Comparison of ENCODE assay signal across 8 cellular contexts in the genomic region with DNA sequence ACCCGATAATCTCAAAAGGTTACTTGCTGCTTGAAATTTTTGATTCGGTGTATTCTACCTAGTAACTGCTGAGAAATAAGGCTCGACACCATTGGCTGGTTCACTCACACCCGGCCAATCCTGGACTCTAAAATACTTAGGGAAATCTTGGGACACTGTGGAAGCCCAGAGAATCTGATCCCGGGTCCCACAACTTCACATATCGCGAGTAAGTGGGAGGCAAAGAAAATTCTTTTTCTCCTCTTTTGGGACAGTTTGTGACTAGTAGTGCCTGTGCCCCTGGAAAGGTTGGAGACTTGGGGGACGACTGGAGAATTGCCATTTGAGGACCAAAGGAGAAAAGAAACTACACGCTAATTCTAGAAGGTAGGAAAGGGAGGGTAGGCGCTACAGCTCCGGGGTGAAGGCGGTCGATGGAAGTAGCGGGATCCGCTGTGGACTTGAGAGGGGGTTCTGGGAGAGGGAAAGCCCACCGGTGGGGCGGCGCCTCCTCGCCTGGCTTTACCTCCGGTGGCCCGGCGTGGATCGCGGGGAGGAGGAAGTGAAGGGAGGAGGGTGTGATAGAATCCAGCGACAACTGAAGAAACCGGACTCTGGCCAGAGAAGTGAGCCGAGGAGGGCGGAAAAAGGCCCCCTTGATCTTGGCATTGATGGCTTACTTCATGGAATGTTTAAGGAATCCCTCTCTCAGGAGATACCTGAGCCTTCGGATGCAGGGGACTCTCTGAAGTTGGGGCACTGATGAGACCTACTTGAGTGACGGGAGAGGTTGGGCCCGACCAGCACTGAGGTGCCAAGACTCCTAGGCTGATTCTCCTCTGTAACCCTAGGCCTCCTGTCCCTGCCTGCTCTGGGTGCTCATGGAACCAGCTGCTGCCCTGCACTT. TPM values are rescaled to one million over a fixed set of nuclear protein-coding genes. Genes with fewer than 3 reads are reported as not detected.
DNase-seq lines count a peak whose midpoint lies in the region; ATAC-seq, FAIRE-seq and TF ChIP-seq lines count a peak whose summit lies in the region.

No MANE protein-coding gene starts in this region.

- H3K9me3 Mint-ChIP-seq in GM23338 (peaks cover 22% of the 10 kb centered on the region), naive B cell (peaks cover 4 to 23% (median 18%) of the 10 kb centered on the region in 7 donors)
- peaks cover 21% of the 10 kb centered on the region for H3K9me3 Mint-ChIP-seq in activated T-helper 2 cell treated with anti-CD3 and anti-CD28 coated beads, Interferon-gamma antibody, Interleukin-2, Interleukin-4, amounts not matched to agents 10 μg/mL and 5 μg/mL and 100 μg/mL, durations not matched to agents 14 hours and 24 hours and 36 hours

- intact Hi-C loops in activated T-helper 2 cell treated with anti-CD3 and anti-CD28 coated beads, Interferon-gamma antibody, Interleukin-2, Interleukin-4, amounts not matched to agents 10 μg/mL and 5 μg/mL and 100 μg/mL, durations not matched to agents 14 hours and 24 hours and 36 hours (cut with micrococcal nuclease), result loop anchor here (2.0 to 5.0 kb wide), 4 partner anchors 19 to 79 kb away; a partner anchor contains a TSS

- H3K36me3 ChIP-seq in GM23338 (ENCODE audit: insufficient read depth) (no peaks in the 10 kb centered on the region), KMS-11 (ENCODE audit: insufficient read depth) (no peaks in the 10 kb centered on the region), upper lobe of left lung (peaks cover 0 to 7% (median 0%) of the 10 kb centered on the region in 4 donors)

- peak overlapping the region; percentile 57 for H3K4me3 ChIP-seq in GM23338
- peak overlapping the region; percentile 64 for H3K4me3 ChIP-seq in KMS-11 (IDR thresholded peaks at IDR 0.05; ENCODE audit: insufficient read depth, low read depth, low read length)
- H3K4me3 ChIP-seq in upper lobe of left lung, result peak overlapping the region; percentile 71 to 81 (median 77)

- peak in 1 of 4 donors; percentile 36 for TF ChIP-seq POLR2A in upper lobe of left lung (IDR thresholded peaks at IDR 0.05)

- H3K4me2 ChIP-seq in GM23338 (peak overlapping the region; percentile 56), KMS-11 (peak overlapping the region; percentile 77)

- H2AFZ ChIP-seq in GM23338 (peak overlapping the region; percentile 0; the same call in 1 of the 2 replicates), KMS-11 (ENCODE audit: low read depth) (peak overlapping the region; percentile 94)

- ATAC-seq in GM23338 (peak; percentile 98), naive B cell (ENCODE audit: low read depth in 2 of 2) (peak; percentile 95 to 96), upper lobe of left lung (ENCODE audit: low FRiP score in 2 of 2) (peak; percentile 97 to 99)

- DNase-seq in G401 (ENCODE audit: low spot score) (peak; percentile 92), GM23338 (ENCODE audit: low spot score) (peak; percentile 97), RCC 7860 (ENCODE audit: low spot score) (peak; percentile 79), fibroblast of the conjunctiva (ENCODE audit: low read depth) (peak; percentile 79), naive B cell (peak; percentile 63), upper lobe of left lung (peak; percentile 81 to 85)
- peak; percentile 30 for DNase-seq in activated T-helper 2 cell treated with anti-CD3 and anti-CD28 coated beads, Interferon-gamma antibody, Interleukin-2, Interleukin-4, amounts not matched to agents 10 μg/mL and 5 μg/mL and 100 μg/mL, durations not matched to agents 14 hours and 24 hours and 36 hours (ENCODE audit: low spot score)

- TF ChIP-seq EP300 in upper lobe of left lung (IDR thresholded peaks at IDR 0.05), result no peak

- 0 out of 2 replicates have a peak, but pooled peaks cover under 1% of the 10 kb centered on the region for H3K9me2 ChIP-seq in GM23338 (ENCODE audit: insufficient read depth)

- TF ChIP-seq CTCF in GM23338 (conservative IDR thresholded peaks at IDR 0.05; ENCODE audit: low read depth in 2 of 2), result no peak
- no peak for TF ChIP-seq CTCF in KMS-11 (conservative IDR thresholded peaks at IDR 0.05; ENCODE audit: low read depth, low read length)
- TF ChIP-seq CTCF in upper lobe of left lung (IDR thresholded peaks at IDR 0.05), result no peak

- H3K79me2 ChIP-seq in GM23338 (replicated peaks; ENCODE audit: insufficient read depth), result no peaks in the 10 kb centered on the region
- H3K79me2 ChIP-seq in KMS-11 (ENCODE audit: insufficient read depth, low read depth), result no peaks in the 10 kb centered on the region

- in situ Hi-C loops in G401 (cut with HindIII; ENCODE audit: low sequenced_read_pairs), result no loop called here

- H4K20me1 ChIP-seq in GM23338 (replicated peaks; ENCODE audit: insufficient read depth) (no peaks in the 10 kb centered on the region), KMS-11 (ENCODE audit: insufficient read depth) (no peaks in the 10 kb centered on the region)

- peaks cover 6% of the 10 kb centered on the region; the same call in 2 of the 3 replicates for H3K4me1 Mint-ChIP-seq in GM23338
- H3K4me1 Mint-ChIP-seq in activated T-helper 2 cell treated with anti-CD3 and anti-CD28 coated beads, Interferon-gamma antibody, Interleukin-2, Interleukin-4, amounts not matched to agents 10 μg/mL and 5 μg/mL and 100 μg/mL, durations not matched to agents 14 hours and 24 hours and 36 hours (ENCODE audit: low read depth), result peaks cover 13% of the 10 kb centered on the region
- peaks cover 0 to 10% (median 4%) of the 10 kb centered on the region in 3 donors for H3K4me1 Mint-ChIP-seq in naive B cell

- WGBS in upper lobe of left lung, 2 donors, result 0 to 1% methylated on average over 29 to 31 of the region's 31 CpGs

- H3K36me3 Mint-ChIP-seq in GM23338 (ENCODE audit: low read depth), result peaks cover 15% of the 10 kb centered on the region; the same call in 2 of the 3 replicates
- peaks cover 24% of the 10 kb centered on the region for H3K36me3 Mint-ChIP-seq in activated T-helper 2 cell treated with anti-CD3 and anti-CD28 coated beads, Interferon-gamma antibody, Interleukin-2, Interleukin-4, amounts not matched to agents 10 μg/mL and 5 μg/mL and 100 μg/mL, durations not matched to agents 14 hours and 24 hours and 36 hours (ENCODE audit: low read depth)
- peaks cover 6 to 11% of the 10 kb centered on the region in 2 donors for H3K36me3 Mint-ChIP-seq in naive B cell

- no peak overlapping the region for H3K27ac ChIP-seq in GM23338 (ENCODE audit: low read depth)
- no peak overlapping the region for H3K27ac ChIP-seq in KMS-11
- peak overlapping the region; percentile 73 to 96 (median 92) for H3K27ac ChIP-seq in upper lobe of left lung

- H3K9me3 ChIP-seq in upper lobe of left lung, result no peaks in the 10 kb centered on the region

- H3K27ac Mint-ChIP-seq in GM23338, result no peak overlapping the region
- no peak overlapping the region for H3K27ac Mint-ChIP-seq in activated T-helper 2 cell treated with anti-CD3 and anti-CD28 coated beads, Interferon-gamma antibody, Interleukin-2, Interleukin-4, amounts not matched to agents 10 μg/mL and 5 μg/mL and 100 μg/mL, durations not matched to agents 14 hours and 24 hours and 36 hours
- peak overlapping the region in 2 of 6 donors; percentile 28 to 75 for H3K27ac Mint-ChIP-seq in naive B cell

- peak; percentile 88 for FAIRE-seq in RCC 7860 (lab: Jason Lieb, UNC)

- H3K4me3 Mint-ChIP-seq in GM23338 (no peak overlapping the region), naive B cell (no peak overlapping the region)
- H3K4me3 Mint-ChIP-seq in activated T-helper 2 cell treated with anti-CD3 and anti-CD28 coated beads, Interferon-gamma antibody, Interleukin-2, Interleukin-4, amounts not matched to agents 10 μg/mL and 5 μg/mL and 100 μg/mL, durations not matched to agents 14 hours and 24 hours and 36 hours (ENCODE audit: low read depth), result no peak overlapping the region

- H3F3A ChIP-seq in GM23338 (replicated peaks; ENCODE audit: low read depth), result 0 out of 2 replicates have a peak, but pooled peaks cover 4% of the 10 kb centered on the region

- peak overlapping the region; percentile 62 for H3K9ac ChIP-seq in KMS-11

- H3K27me3 Mint-ChIP-seq in GM23338 (ENCODE audit: insufficient read depth, low read depth, poor library complexity) (no peaks in the 10 kb centered on the region), naive B cell (no peaks in the 10 kb centered on the region)
- H3K27me3 Mint-ChIP-seq in activated T-helper 2 cell treated with anti-CD3 and anti-CD28 coated beads, Interferon-gamma antibody, Interleukin-2, Interleukin-4, amounts not matched to agents 10 μg/mL and 5 μg/mL and 100 μg/mL, durations not matched to agents 14 hours and 24 hours and 36 hours (ENCODE audit: low read depth), result no peaks in the 10 kb centered on the region

- H3K4me1 ChIP-seq in GM23338 (ENCODE audit: insufficient read depth) (no peaks in the 10 kb centered on the region), KMS-11 (ENCODE audit: low read depth, poor library complexity, severe bottlenecking) (peaks cover 18% of the 10 kb centered on the region), upper lobe of left lung (peaks cover 12 to 36% (median 27%) of the 10 kb centered on the region in 4 donors)

- no peaks in the 10 kb centered on the region for H3K27me3 ChIP-seq in GM23338 (ENCODE audit: insufficient read depth)
- H3K27me3 ChIP-seq in KMS-11 (ENCODE audit: insufficient read depth, low read depth), result no peaks in the 10 kb centered on the region
- no peaks in the 10 kb centered on the region for H3K27me3 ChIP-seq in upper lobe of left lung

RNA-seq across cellular contexts. Expression of a gene that starts 18.8 kb away (rescaled TPM):
- total RNA-seq in G401 (2014; rRNA removed; shearing (Covaris generic)), result 0.14 and 0.68 TPM in 2 replicates
- 1.5 and 5.6 TPM in 2 replicates for total RNA-seq in GM23338 (2014; rRNA removed; shearing (Covaris generic))
- 1.2 and 1.3 TPM in 2 replicates for polyA plus RNA-seq in GM23338 (2016; fragmentation: Nextera tagmentation; extraction: Ambion mirVana)
- 36.4 and 41.9 TPM in 2 replicates for total RNA-seq in activated T-helper 2 cell treated with anti-CD3 and anti-CD28 coated beads, Interferon-gamma antibody, Interleukin-2, Interleukin-4, amounts not matched to agents 10 μg/mL and 5 μg/mL and 100 μg/mL, durations not matched to agents 14 hours and 24 hours and 36 hours
- polyA plus RNA-seq in naive B cell (ENCODE audit: low read depth in 6 of 6), result 10 to 100 TPM; 20.3 to 39.2 (median 27.3) TPM
- total RNA-seq in upper lobe of left lung, result 10 to 100 TPM; 18.7 to 51.3 (median 38.0) TPM

RNA-seq across cellular contexts. Expression of a gene that starts 19.4 kb away (rescaled TPM):
- total RNA-seq in G401 (2014; rRNA removed; shearing (Covaris generic)), result 1.4 and 2.2 TPM in 2 replicates
- total RNA-seq in GM23338 (2014; rRNA removed; shearing (Covaris generic)), result 4.0 and 4.3 TPM in 2 replicates
- 1.7 and 2.4 TPM in 2 replicates for polyA plus RNA-seq in GM23338 (2016; fragmentation: Nextera tagmentation; extraction: Ambion mirVana)
- 34.8 and 38.6 TPM in 2 replicates for total RNA-seq in activated T-helper 2 cell treated with anti-CD3 and anti-CD28 coated beads, Interferon-gamma antibody, Interleukin-2, Interleukin-4, amounts not matched to agents 10 μg/mL and 5 μg/mL and 100 μg/mL, durations not matched to agents 14 hours and 24 hours and 36 hours
- polyA plus RNA-seq in naive B cell (ENCODE audit: low read depth in 6 of 6), result 10 to 100 TPM; 14.0 to 30.0 (median 19.2) TPM
- total RNA-seq in upper lobe of left lung, result 10 to 100 TPM; 24.9 to 55.8 (median 34.6) TPM

RNA-seq across cellular contexts. Expression of a gene that starts 36.3 kb away (rescaled TPM):
- 5.0 and 5.8 TPM in 2 replicates for total RNA-seq in G401 (2014; rRNA removed; shearing (Covaris generic))
- 6.5 and 7.0 TPM in 2 replicates for total RNA-seq in GM23338 (2014; rRNA removed; shearing (Covaris generic))
- polyA plus RNA-seq in GM23338 (2016; fragmentation: Nextera tagmentation; extraction: Ambion mirVana), result 6.3 and 7.0 TPM in 2 replicates
- 20.2 and 23.0 TPM in 2 replicates for total RNA-seq in activated T-helper 2 cell treated with anti-CD3 and anti-CD28 coated beads, Interferon-gamma antibody, Interleukin-2, Interleukin-4, amounts not matched to agents 10 μg/mL and 5 μg/mL and 100 μg/mL, durations not matched to agents 14 hours and 24 hours and 36 hours
- polyA plus RNA-seq in naive B cell (ENCODE audit: low read depth in 6 of 6), result 10 to 100 TPM in 5 of 6 donors, 1 to 10 TPM in 1; 8.4 to 21.4 (median 13.0) TPM
- total RNA-seq in upper lobe of left lung, result 10 to 100 TPM; 17.2 to 34.6 (median 21.2) TPM

RNA-seq across cellular contexts. Expression of a gene that starts 38.6 kb away (rescaled TPM):
- total RNA-seq in G401 (2014; rRNA removed; shearing (Covaris generic)), result 8.2 and 11.3 TPM in 2 replicates
- total RNA-seq in GM23338 (2014; rRNA removed; shearing (Covaris generic)), result 7.2 and 16.7 TPM in 2 replicates
- polyA plus RNA-seq in GM23338 (2016; fragmentation: Nextera tagmentation; extraction: Ambion mirVana) (5.9 and 7.3 TPM in 2 replicates), naive B cell (ENCODE audit: low read depth in 6 of 6) (10 to 100 TPM; 37.9 to 63.8 (median 45.1) TPM)
- 23.9 and 24.6 TPM in 2 replicates for total RNA-seq in activated T-helper 2 cell treated with anti-CD3 and anti-CD28 coated beads, Interferon-gamma antibody, Interleukin-2, Interleukin-4, amounts not matched to agents 10 μg/mL and 5 μg/mL and 100 μg/mL, durations not matched to agents 14 hours and 24 hours and 36 hours
- 10 to 100 TPM; 12.2 to 59.7 (median 26.3) TPM for total RNA-seq in upper lobe of left lung

RNA-seq across cellular contexts. Expression of a gene that starts 56.5 kb away (rescaled TPM):
- total RNA-seq in G401 (2014; rRNA removed; shearing (Covaris generic)), result 1.2 and 3.0 TPM in 2 replicates
- total RNA-seq in GM23338 (2014; rRNA removed; shearing (Covaris generic)), result 2.8 and 10.4 TPM in 2 replicates
- 3.4 and 4.3 TPM in 2 replicates for polyA plus RNA-seq in GM23338 (2016; fragmentation: Nextera tagmentation; extraction: Ambion mirVana)
- total RNA-seq in activated T-helper 2 cell treated with anti-CD3 and anti-CD28 coated beads, Interferon-gamma antibody, Interleukin-2, Interleukin-4, amounts not matched to agents 10 μg/mL and 5 μg/mL and 100 μg/mL, durations not matched to agents 14 hours and 24 hours and 36 hours, result 61.2 and 63.2 TPM in 2 replicates
- polyA plus RNA-seq in naive B cell (ENCODE audit: low read depth in 6 of 6), result 100 to 1,000 TPM in 1 of 6 donors, 10 to 100 TPM in 5; 26.7 to 112 (median 51.7) TPM
- 10 to 100 TPM; 30.1 to 71.2 (median 54.2) TPM for total RNA-seq in upper lobe of left lung

Comparison
In these comparisons a context has a peak if more than half of its experiments do, and no peak if none do; other contexts are left out.
1. DNase-seq: peak in every context shown above with its lines; median percentile 97 in GM23338; 92 in G401; 83 in upper lobe of left lung; 79 in RCC 7860; 79 in fibroblast of the conjunctiva; 63 in naive B cell; 30 in activated T-helper 2 cell treated with anti-CD3 and anti-CD28 coated beads, Interferon-gamma antibody, Interleukin-2, Interleukin-4, amounts not matched to agents 10 μg/mL and 5 μg/mL and 100 μg/mL, durations not matched to agents 14 hours and 24 hours and 36 hours.
2. H3K27ac ChIP-seq: peak in upper lobe of left lung (4 of 4); none in GM23338 (single experiment) and KMS-11 (single experiment).
3. Peak in every context shown above with its lines, with median percentiles within 50 percentile points of each other: ATAC-seq and H3K4me3 ChIP-seq.